Comparison of ENCODE assay signal across 9 cellular contexts in the genomic region with DNA sequence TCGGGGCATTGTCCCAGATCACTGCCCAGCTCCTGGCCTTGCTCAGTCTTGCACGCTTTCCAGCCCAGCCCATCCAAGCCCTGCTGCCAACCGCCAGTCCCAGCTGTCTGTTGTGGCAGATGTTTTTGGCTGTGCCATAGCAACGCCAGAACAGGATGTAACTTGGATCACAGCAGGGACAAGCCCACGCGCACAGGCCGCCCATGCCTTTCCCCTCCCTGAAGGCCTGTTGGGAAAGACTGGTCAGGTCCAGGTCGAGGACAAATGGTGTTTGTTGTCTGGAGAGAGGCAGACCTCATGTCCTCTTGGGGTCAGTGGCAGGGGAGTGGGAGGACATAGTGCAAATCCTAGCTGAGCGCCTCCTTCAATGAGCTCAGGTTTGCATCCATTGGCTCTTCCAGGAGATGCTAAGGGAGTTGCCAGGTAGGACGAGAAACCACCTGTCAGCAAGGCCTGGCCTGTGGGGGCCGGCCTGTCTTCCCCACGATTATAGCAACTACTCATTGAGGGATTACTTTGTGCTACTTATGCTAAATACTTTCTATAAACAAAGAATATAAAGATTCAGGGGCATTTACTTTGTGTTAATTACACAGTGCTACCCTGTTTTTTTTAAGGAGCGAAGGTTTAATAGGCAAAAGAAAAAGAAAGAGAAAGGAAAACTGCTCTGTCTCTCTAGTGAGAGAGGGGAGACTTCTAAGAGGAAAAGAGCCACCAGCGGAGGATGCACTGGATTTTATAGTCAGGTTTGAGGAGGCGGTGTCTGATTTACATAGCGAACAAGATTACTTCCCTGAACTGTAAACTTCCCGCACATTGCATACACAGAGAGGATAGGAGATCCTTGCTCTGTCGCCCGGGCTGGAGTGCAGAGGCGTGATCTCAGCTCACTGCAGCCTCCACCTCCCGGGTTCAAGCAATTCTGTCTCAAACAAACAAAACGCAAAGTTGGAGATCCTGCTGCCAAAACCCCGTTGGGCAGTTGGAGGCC. TPM values are rescaled to one million over a fixed set of nuclear protein-coding genes. Genes with fewer than 3 reads are reported as not detected.
DNase-seq lines count a peak whose midpoint lies in the region; ATAC-seq and TF ChIP-seq lines count a peak whose summit lies in the region.
"Had no signal": no experiment of that assay in that cellular context is flagged by ENCODE, and none has a peak within 500 bp of the region (broad histone marks: within the 10 kb centered on the region; RNA-seq: fewer than 3 reads in every experiment).

No MANE protein-coding gene starts in this region.

- H2BK120ac ChIP-seq in IMR-90 (ENCODE audit: low read depth, low read length), result no peak overlapping the region

- H3K18ac ChIP-seq in IMR-90 (ENCODE audit: low read depth, low read length), result no peak overlapping the region

- no peak overlapping the region for H4K5ac ChIP-seq in IMR-90 (ENCODE audit: low read depth, low read length)

- peak overlapping the region; percentile 11; the same call in 1 of the 2 replicates for H3K14ac ChIP-seq in IMR-90 (replicated peaks; ENCODE audit: low read depth, low read length)

- peaks cover 6% of the 10 kb centered on the region; the same call in 1 of the 2 replicates for H3K4me1 ChIP-seq in IMR-90 (ENCODE audit: control insufficient read depth, insufficient read depth, low read length)

- no peak overlapping the region; the same call in 1 of the 2 replicates for H2AK5ac ChIP-seq in IMR-90 (ENCODE audit: low read depth, low read length)

- TF ChIP-seq CTCF in IMR-90 (conservative IDR thresholded peaks at IDR 0.05; ENCODE audit: low read depth, low read length) (no peak), fibroblast of villous mesenchyme (IDR thresholded peaks at IDR 0.05; ENCODE audit: insufficient read depth, low read depth, low read length) (no peak)

- H3K4me3 ChIP-seq in IMR-90 (ENCODE audit: insufficient read depth, low read depth, low read length) (no peak overlapping the region), fibroblast of villous mesenchyme (ENCODE audit: low read depth, low read length) (no peak overlapping the region)
- H3K4me3 ChIP-seq: PC-9 had no signal

- peak; percentile 77 for ATAC-seq in IMR-90 (ENCODE audit: low read depth)
- ATAC-seq in SK-N-SH treated with all-trans-retinoic acid at 6 μM for 48 hours, result peak; percentile 82
- ATAC-seq in HG02870 (IDR thresholded peaks at IDR 0.05; ENCODE audit: unreplicated experiment), result no peak
- no peak for ATAC-seq in HG03097 (IDR thresholded peaks at IDR 0.05; ENCODE audit: low FRiP score, unreplicated experiment)

- no peak overlapping the region for H3K56ac ChIP-seq in IMR-90 (ENCODE audit: extremely low read depth, insufficient read depth, low read length)

- peak; percentile 68 for DNase-seq in IMR-90
- DNase-seq in fibroblast of villous mesenchyme (ENCODE audit: low read depth), result peak; percentile 83
- peak in 48 of 56 donors; percentile 2 to 74 (median 38) for DNase-seq in nucleus accumbens (lab: John Stamatoyannopoulos, UW)
- no peak for DNase-seq in effector CD8-positive, alpha-beta T cell (lab: John Stamatoyannopoulos, UW)
- DNase-seq in activated CD4-positive, alpha-beta T cell treated with anti-CD3 and anti-CD28 coated beads for 4 hours, result no peak

- no peak overlapping the region for H2BK15ac ChIP-seq in IMR-90 (ENCODE audit: low read depth, low read length)

- no peak for TF ChIP-seq RAD21 in IMR-90 (IDR thresholded peaks at IDR 0.05; ENCODE audit: low read length)

- no peak overlapping the region for H2AFZ ChIP-seq in IMR-90 (replicated peaks; ENCODE audit: low read length, poor library complexity)
- H2AFZ ChIP-seq: PC-9 had no signal

- WGBS in IMR-90 (ENCODE audit: extremely low coverage in 2 of 2, insufficient read length in 1 of 2), 2 experiments, result 37% methylated on average over 9 of the region's 23 CpGs; no CpG with 5 or more reads in 1 of the 2 experiments

- CTCF ChIA-PET in IMR-90 (lab: Yijun Ruan, JAX), result no interaction called here

- no peak overlapping the region for H2BK20ac ChIP-seq in IMR-90 (ENCODE audit: low read depth, low read length)

- H3K23ac ChIP-seq in IMR-90 (ENCODE audit: low read depth, low read length), result no peak overlapping the region

- H4K8ac ChIP-seq in IMR-90 (ENCODE audit: low read depth in 2 of 2, low read length in 2 of 2), result no peak overlapping the region

- no peak for TF ChIP-seq POLR2A in IMR-90 (IDR thresholded peaks at IDR 0.05; ENCODE audit: low read depth, low read length)

- H3K79me1 ChIP-seq in IMR-90 (ENCODE audit: low read depth in 1 of 2, low read length in 2 of 2), result no peaks in the 10 kb centered on the region; a peak in 1 of 4 replicates

- H2AK9ac ChIP-seq in IMR-90 (replicated peaks; ENCODE audit: low read depth, low read length, poor library complexity), result peak overlapping the region; percentile 75

- dilution Hi-C loops in IMR-90 (cut with HindIII; ENCODE audit: low sequenced_read_pairs, unreplicated experiment), result no loop called here

- intact Hi-C loops in IMR-90 (cut with micrococcal nuclease), result no loop called here

- H3K9me1 ChIP-seq in IMR-90 (ENCODE audit: insufficient read depth, low read length), result peaks cover 15% of the 10 kb centered on the region

- H4K91ac ChIP-seq in IMR-90 (ENCODE audit: insufficient read depth, low read depth, low read length), result no peak overlapping the region

- no peak overlapping the region; the same call in 1 of the 2 replicates for H3K4ac ChIP-seq in IMR-90 (ENCODE audit: low read depth, low read length)

- in situ Hi-C loops in IMR-90 (cut with MboI; ENCODE audit: low sequenced_read_pairs), result loop anchor here (5.0 kb wide), 1 partner anchor 37 kb away; no protein-coding TSS in a partner anchor

- POLR2A ChIA-PET in IMR-90 (lab: Charles Lee; ENCODE audit: unreplicated experiment), result no interaction called here

- H2BK5ac ChIP-seq in IMR-90 (ENCODE audit: low read depth, low read length, poor library complexity, severe bottlenecking), result no peak overlapping the region

- no TSS peak for BruUV-seq in IMR-90 (replicated peaks; lab: Mats Ljungman, UMichigan)

- no peak overlapping the region for H3K9ac ChIP-seq in IMR-90 (ENCODE audit: low read depth, low read length)

- H3K9me3 ChIP-seq in IMR-90 (ENCODE audit: control insufficient read depth, insufficient read depth, low read length), result no peaks in the 10 kb centered on the region

- peak overlapping the region; percentile 20; the same call in 1 of the 2 replicates for H3K4me2 ChIP-seq in IMR-90 (ENCODE audit: low read depth, low read length)
- H3K4me2 ChIP-seq: PC-9 had no signal

- H3K27me3 ChIP-seq in IMR-90 (ENCODE audit: control insufficient read depth, insufficient read depth, low read length), result no peaks in the 10 kb centered on the region

- no peaks in the 10 kb centered on the region for H3K36me3 ChIP-seq in IMR-90 (ENCODE audit: control insufficient read depth, insufficient read depth, low read length)

- H3K27ac ChIP-seq in IMR-90 (ENCODE audit: insufficient read depth, low read length), result no peak overlapping the region
- H3K27ac ChIP-seq: PC-9 had no signal

- no peaks in the 10 kb centered on the region; the same call in 1 of the 2 replicates for H4K20me1 ChIP-seq in IMR-90 (ENCODE audit: insufficient read depth, low read length)

TF ChIP-seq in IMR-90, 13 proteins besides CTCF, POLR2A, EP300 and RAD21:
- TF ChIP-seq MXI1 (IDR thresholded peaks at IDR 0.05; ENCODE audit: borderline replicate concordance, low read depth, low read length) (no peak), CEBPB (IDR thresholded peaks at IDR 0.05; ENCODE audit: low read depth, low read length) (peak; percentile 63), MAZ (IDR thresholded peaks at IDR 0.05; ENCODE audit: borderline replicate concordance, low read depth, low read length) (no peak), SMC3 (IDR thresholded peaks at IDR 0.05; ENCODE audit: low read depth, low read length) (no peak), MAFK (IDR thresholded peaks at IDR 0.05; ENCODE audit: low read depth, low read length) (no peak), BHLHE40 (IDR thresholded peaks at IDR 0.05; ENCODE audit: low read depth, low read length) (no peak)
- TF ChIP-seq, protein P1, sequence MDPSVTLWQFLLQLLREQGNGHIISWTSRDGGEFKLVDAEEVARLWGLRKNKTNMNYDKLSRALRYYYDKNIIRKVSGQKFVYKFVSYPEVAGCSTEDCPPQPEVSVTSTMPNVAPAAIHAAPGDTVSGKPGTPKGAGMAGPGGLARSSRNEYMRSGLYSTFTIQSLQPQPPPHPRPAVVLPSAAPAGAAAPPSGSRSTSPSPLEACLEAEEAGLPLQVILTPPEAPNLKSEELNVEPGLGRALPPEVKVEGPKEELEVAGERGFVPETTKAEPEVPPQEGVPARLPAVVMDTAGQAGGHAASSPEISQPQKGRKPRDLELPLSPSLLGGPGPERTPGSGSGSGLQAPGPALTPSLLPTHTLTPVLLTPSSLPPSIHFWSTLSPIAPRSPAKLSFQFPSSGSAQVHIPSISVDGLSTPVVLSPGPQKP (IDR thresholded peaks at IDR 0.05; ENCODE audit: borderline replicate concordance, low read depth, low read length), result no peak

TF ChIP-seq in SK-N-SH treated with all-trans-retinoic acid at 6 μM for 48 hours, 23 proteins besides CTCF, POLR2A, EP300 and RAD21 (continues in another document):
- TF ChIP-seq, protein P2, sequence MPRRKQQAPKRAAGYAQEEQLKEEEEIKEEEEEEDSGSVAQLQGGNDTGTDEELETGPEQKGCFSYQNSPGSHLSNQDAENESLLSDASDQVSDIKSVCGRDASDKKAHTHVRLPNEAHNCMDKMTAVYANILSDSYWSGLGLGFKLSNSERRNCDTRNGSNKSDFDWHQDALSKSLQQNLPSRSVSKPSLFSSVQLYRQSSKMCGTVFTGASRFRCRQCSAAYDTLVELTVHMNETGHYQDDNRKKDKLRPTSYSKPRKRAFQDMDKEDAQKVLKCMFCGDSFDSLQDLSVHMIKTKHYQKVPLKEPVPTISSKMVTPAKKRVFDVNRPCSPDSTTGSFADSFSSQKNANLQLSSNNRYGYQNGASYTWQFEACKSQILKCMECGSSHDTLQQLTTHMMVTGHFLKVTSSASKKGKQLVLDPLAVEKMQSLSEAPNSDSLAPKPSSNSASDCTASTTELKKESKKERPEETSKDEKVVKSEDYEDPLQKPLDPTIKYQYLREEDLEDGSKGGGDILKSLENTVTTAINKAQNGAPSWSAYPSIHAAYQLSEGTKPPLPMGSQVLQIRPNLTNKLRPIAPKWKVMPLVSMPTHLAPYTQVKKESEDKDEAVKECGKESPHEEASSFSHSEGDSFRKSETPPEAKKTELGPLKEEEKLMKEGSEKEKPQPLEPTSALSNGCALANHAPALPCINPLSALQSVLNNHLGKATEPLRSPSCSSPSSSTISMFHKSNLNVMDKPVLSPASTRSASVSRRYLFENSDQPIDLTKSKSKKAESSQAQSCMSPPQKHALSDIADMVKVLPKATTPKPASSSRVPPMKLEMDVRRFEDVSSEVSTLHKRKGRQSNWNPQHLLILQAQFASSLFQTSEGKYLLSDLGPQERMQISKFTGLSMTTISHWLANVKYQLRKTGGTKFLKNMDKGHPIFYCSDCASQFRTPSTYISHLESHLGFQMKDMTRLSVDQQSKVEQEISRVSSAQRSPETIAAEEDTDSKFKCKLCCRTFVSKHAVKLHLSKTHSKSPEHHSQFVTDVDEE (CRISPR knock-in tag; IDR thresholded peaks at IDR 0.05), result no peak
- no peak for TF ChIP-seq PPARA (CRISPR knock-in tag; IDR thresholded peaks at IDR 0.05; ENCODE audit: borderline replicate concordance)

RNA-seq across cellular contexts. Expression of a gene that starts 42.8 kb away (rescaled TPM):
- total RNA-seq in IMR-90 (2012; rRNA removed), result 1,042 and 1,100 TPM in 2 replicates
- polyA plus RNA-seq in IMR-90 (2012; rRNA removed), result 591 and 675 TPM in 2 replicates
- 183 and 262 TPM in 2 replicates for polyA plus RNA-seq in IMR-90 (2012; cell fraction: cytosol; rRNA removed)
- 145 and 350 TPM in 2 replicates for polyA plus RNA-seq in IMR-90 (2012; cell fraction: nucleus; rRNA removed; ENCODE audit: low replicate concordance)
- total RNA-seq in fibroblast of villous mesenchyme, result 433 and 457 TPM in 2 replicates

Comparison
In these comparisons a context has a peak if more than half of its experiments do, and no peak if none do; other contexts are left out.
1. ATAC-seq: peak in IMR-90 (single experiment) and SK-N-SH treated with all-trans-retinoic acid at 6 μM for 48 hours (single experiment); none in HG02870 (single experiment) and HG03097 (single experiment).
2. DNase-seq: peak in IMR-90 (single experiment), fibroblast of villous mesenchyme (single experiment) and nucleus accumbens (48 of 56); none in effector CD8-positive, alpha-beta T cell (single experiment) and activated CD4-positive, alpha-beta T cell treated with anti-CD3 and anti-CD28 coated beads for 4 hours (0 of 2).